ENCODE assay signal across 19 cellular contexts in the genomic region with DNA sequence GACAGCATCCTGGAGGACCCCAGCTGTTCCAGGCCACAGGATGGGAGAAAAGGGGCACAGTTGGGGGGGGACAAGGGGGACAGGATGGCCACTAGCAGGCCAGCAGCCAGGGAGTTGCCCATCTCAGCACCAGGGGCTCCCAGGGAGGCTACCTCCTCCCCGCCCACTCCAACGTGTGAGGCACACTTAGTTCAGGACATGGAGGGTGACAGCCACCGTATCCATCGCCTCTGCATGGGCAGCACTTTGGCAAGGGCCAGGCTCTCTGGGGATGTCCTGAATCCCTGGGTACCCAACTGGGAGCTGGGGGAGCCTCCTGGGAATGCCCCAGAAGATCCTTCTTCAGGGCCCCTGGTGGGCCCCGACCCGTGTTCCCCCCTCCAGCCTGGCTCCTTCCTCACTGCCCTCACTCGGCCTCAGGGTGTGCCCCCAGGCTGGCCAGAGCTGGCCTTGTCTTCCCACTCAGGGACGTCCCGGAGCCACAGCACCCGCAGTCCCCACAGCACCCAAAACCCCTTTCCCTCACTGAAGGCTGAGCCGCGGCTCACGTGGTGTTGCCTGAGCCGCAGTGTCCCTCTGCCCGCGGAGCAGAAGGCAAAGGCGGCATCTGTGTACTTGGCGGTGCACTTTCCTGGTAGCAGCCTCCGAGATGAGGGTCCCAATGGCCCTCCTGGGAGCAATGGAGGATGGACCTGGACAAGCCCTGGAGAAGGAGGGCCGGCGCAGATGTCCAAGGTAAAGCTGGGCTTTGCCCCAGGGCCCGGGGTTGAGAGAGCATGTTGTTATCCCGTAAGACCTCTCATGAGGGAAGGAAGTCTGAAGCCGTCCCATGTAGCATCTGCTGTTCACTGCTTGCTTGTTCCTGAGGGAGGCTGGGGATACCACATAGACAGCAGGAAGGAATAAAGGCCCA. TPM values are rescaled to one million over a fixed set of nuclear protein-coding genes. Genes with fewer than 3 reads are reported as not detected.
"Had no signal": no experiment of that assay in that cellular context is flagged by ENCODE, and none has a peak within 500 bp of the region (broad histone marks: within the 10 kb centered on the region; RNA-seq: fewer than 3 reads in every experiment).

No MANE protein-coding gene starts in this region.

- H3K4me3 Mint-ChIP-seq: activated naive CD8-positive, alpha-beta T cell treated with anti-CD3 and anti-CD28 coated beads, Interleukin-2, amount 10 ng/mL, durations not matched to agents 7 days and 5 days; activated T-cell treated with anti-CD3 and anti-CD28 coated beads, Interleukin-2, amount 50 U/mL, for 4 hours; dendritic cell treated with granulocyte-macrophage colony-stimulating factor and Interleukin-4, amounts not matched to agents 40 ng/mL and 50 ng/mL, for 4 days; nephron had no signal

- H3K4me1 ChIP-seq: gastrocnemius medialis, heart left ventricle, psoas muscle had no signal

- H3K9me3 ChIP-seq: gastrocnemius medialis, psoas muscle, thoracic aorta had no signal

- H3K4me1 Mint-ChIP-seq: activated naive CD8-positive, alpha-beta T cell treated with anti-CD3 and anti-CD28 coated beads, Interleukin-2, amount 10 ng/mL, durations not matched to agents 7 days and 5 days; nephron had no signal

- DNase-seq: activated CD4-positive, alpha-beta T cell treated with anti-CD3 and anti-CD28 coated beads, Interleukin-2, amount 50 U/mL, for 4 hours; activated gamma-delta T cell; activated naive CD8-positive, alpha-beta T cell treated with anti-CD3 and anti-CD28 coated beads, Interleukin-2, amount 10 ng/mL, durations not matched to agents 7 days and 5 days; activated T-cell treated with anti-CD3 and anti-CD28 coated beads, Interleukin-2, amount 50 U/mL, for 4 hours; aorta; cerebellar nuclear complex; gastrocnemius medialis; heart left ventricle; mammary epithelial cell; psoas muscle; T1000 had no signal

- H3K36me3 ChIP-seq: gastrocnemius medialis, heart left ventricle, thoracic aorta had no signal

- H3K27ac Mint-ChIP-seq: activated naive CD8-positive, alpha-beta T cell treated with anti-CD3 and anti-CD28 coated beads, Interleukin-2, amount 10 ng/mL, durations not matched to agents 7 days and 5 days; dendritic cell treated with granulocyte-macrophage colony-stimulating factor and Interleukin-4, amounts not matched to agents 40 ng/mL and 50 ng/mL, for 4 days; nephron had no signal

- H3K9me3 Mint-ChIP-seq: activated naive CD8-positive, alpha-beta T cell treated with anti-CD3 and anti-CD28 coated beads, Interleukin-2, amount 10 ng/mL, durations not matched to agents 7 days and 5 days; dendritic cell treated with granulocyte-macrophage colony-stimulating factor and Interleukin-4, amounts not matched to agents 40 ng/mL and 50 ng/mL, for 4 days; nephron had no signal

- H3K4me3 ChIP-seq: gastrocnemius medialis, heart left ventricle, psoas muscle, thoracic aorta had no signal

- H3K27ac ChIP-seq: gastrocnemius medialis, heart left ventricle, psoas muscle, thoracic aorta had no signal

- H3K27me3 Mint-ChIP-seq: activated naive CD8-positive, alpha-beta T cell treated with anti-CD3 and anti-CD28 coated beads, Interleukin-2, amount 10 ng/mL, durations not matched to agents 7 days and 5 days had no signal

- ATAC-seq: activated CD4-positive, CD25-positive, alpha-beta regulatory T cell treated with anti-CD3 and anti-CD28 coated beads, Interleukin-2, amount 50 U/mL, for 24 hours; activated T-cell treated with anti-CD3 and anti-CD28 coated beads, Interleukin-2, amount 50 U/mL, for 4 hours; gastrocnemius medialis; heart left ventricle; left lobe of liver; psoas muscle; sciatic nerve had no signal

RNA-seq across cellular contexts. Expression of gene ZNF831, which starts 30.7 kb away (rescaled TPM):
- total RNA-seq: epithelial cell of proximal tubule, mammary epithelial cell, osteoblast had no signal
- polyA plus RNA-seq: mammary epithelial cell had no signal
